ENCODE assay signal across 15 cellular contexts in genomic region chr13:110408286-110408685, GRCh38.
DNase-seq lines count a peak whose midpoint lies in the region; ATAC-seq and TF ChIP-seq lines count a peak whose summit lies in the region.
"Had no signal": no experiment of that assay in that cellular context is flagged by ENCODE, and none has a peak within 500 bp of the region (broad histone marks: within the 10 kb centered on the region; RNA-seq: fewer than 3 reads in every experiment).

No MANE protein-coding gene starts in this region.

- TF ChIP-seq CTCF in right atrium auricular region (IDR thresholded peaks at IDR 0.05), result no peak
- no peak for TF ChIP-seq CTCF in esophagus muscularis mucosa (IDR thresholded peaks at IDR 0.05)
- no peak for TF ChIP-seq CTCF in parathyroid adenoma (IDR thresholded peaks at IDR 0.05)
- no peak for TF ChIP-seq CTCF in uterus (IDR thresholded peaks at IDR 0.05)

- TF ChIP-seq POLR2A in esophagus muscularis mucosa (IDR thresholded peaks at IDR 0.05; ENCODE audit: low read depth) (no peak), uterus (IDR thresholded peaks at IDR 0.05) (no peak)

- H3K27ac ChIP-seq in right atrium auricular region, result peak overlapping the region; percentile 63 to 75
- peak overlapping the region; percentile 80 to 95 (median 90) for H3K27ac ChIP-seq in esophagus muscularis mucosa (replicated peaks in 1 of 4)
- H3K27ac ChIP-seq in parathyroid adenoma, result peak overlapping the region; percentile 54
- H3K27ac ChIP-seq in uterus, result peak overlapping the region; percentile 66 to 69
- H3K27ac ChIP-seq: KMS-11, neutrophil had no signal

- DNase-seq in right atrium auricular region (ENCODE audit: low spot score), result no peak
- no peak for DNase-seq in left ventricle myocardium superior
- no peak for DNase-seq in esophagus muscularis mucosa (ENCODE audit: extremely low spot score)
- DNase-seq in uterus, result no peak
- DNase-seq in stimulated activated naive CD8-positive, alpha-beta T cell treated with anti-CD3 and anti-CD28 coated beads, Interleukin-15, amount 100 ng/mL, for 72 hours, result no peak
- DNase-seq in NCI-H526 treated with DMSO at 0.1 percent for 48 hours (lab: John Stamatoyannopoulos, UW), result no peak
- DNase-seq: ACHN; CD8-positive, alpha-beta T cell; NCI-H146; T-cell had no signal

- H3K4me3 ChIP-seq in right atrium auricular region (no peak overlapping the region), esophagus muscularis mucosa (no peak overlapping the region), parathyroid adenoma (ENCODE audit: low read depth, low read length) (no peak overlapping the region), uterus (no peak overlapping the region)

- WGBS in esophagus muscularis mucosa, result 89% methylated on average over 12 of the region's 12 CpGs

- no peak overlapping the region for H2AFZ ChIP-seq in parathyroid adenoma

- no peak overlapping the region for H3K9ac ChIP-seq in parathyroid adenoma
- H3K9ac ChIP-seq: KMS-11 had no signal

- TF ChIP-seq EP300 in esophagus muscularis mucosa (IDR thresholded peaks at IDR 0.05), result no peak

- no peaks in the 10 kb centered on the region for H3K36me3 ChIP-seq in right atrium auricular region
- H3K36me3 ChIP-seq in esophagus muscularis mucosa, result peaks cover 0 to 7% (median 2%) of the 10 kb centered on the region in 4 donors
- H3K36me3 ChIP-seq in parathyroid adenoma (ENCODE audit: control insufficient read depth, insufficient read depth, low read length), result no peaks in the 10 kb centered on the region
- H3K36me3 ChIP-seq in uterus, result no peaks in the 10 kb centered on the region
- H3K36me3 ChIP-seq: neutrophil had no signal

- intact Hi-C loops in left ventricle myocardium superior (cut with micrococcal nuclease), result no loop called here
- intact Hi-C loops in esophagus muscularis mucosa (cut with DNase I), result no loop called here
- intact Hi-C loops in uterus (cut with DNase I; ENCODE audit: low total_unique reads), result no loop called here

- H3K27ac Mint-ChIP-seq in stimulated activated naive CD8-positive, alpha-beta T cell treated with anti-CD3 and anti-CD28 coated beads, Interleukin-15, amount 100 ng/mL, for 72 hours, result no peak overlapping the region
- H3K27ac Mint-ChIP-seq: CD8-positive, alpha-beta T cell; stimulated activated naive CD8-positive, alpha-beta T cell treated with anti-CD3 and anti-CD28 coated beads, Interleukin-15, Interleukin-2, amounts not matched to agents 100 ng/mL and 50 ng/mL, for 24 hours; T-cell had no signal

- no peak for ATAC-seq in left ventricle myocardium superior
- no peak for ATAC-seq in stimulated activated naive CD8-positive, alpha-beta T cell treated with anti-CD3 and anti-CD28 coated beads, Interleukin-15, amount 100 ng/mL, for 72 hours
- no peak for ATAC-seq in GM21447 (IDR thresholded peaks at IDR 0.05; ENCODE audit: unreplicated experiment)
- ATAC-seq: CD8-positive, alpha-beta T cell; T-cell had no signal

- H3K4me1 Mint-ChIP-seq in stimulated activated naive CD8-positive, alpha-beta T cell treated with anti-CD3 and anti-CD28 coated beads, Interleukin-15, amount 100 ng/mL, for 72 hours, result peaks cover 22% of the 10 kb centered on the region

- no peak overlapping the region for H3K4me2 ChIP-seq in parathyroid adenoma (ENCODE audit: low read length)
- H3K4me2 ChIP-seq: KMS-11 had no signal

- H3K9me3 Mint-ChIP-seq in stimulated activated naive CD8-positive, alpha-beta T cell treated with anti-CD3 and anti-CD28 coated beads, Interleukin-15, amount 100 ng/mL, for 72 hours, result no peaks in the 10 kb centered on the region
- H3K9me3 Mint-ChIP-seq: CD8-positive, alpha-beta T cell; stimulated activated naive CD8-positive, alpha-beta T cell treated with anti-CD3 and anti-CD28 coated beads, Interleukin-15, Interleukin-2, amounts not matched to agents 100 ng/mL and 50 ng/mL, for 24 hours; T-cell had no signal

- H3K27me3 ChIP-seq in right atrium auricular region (no peaks in the 10 kb centered on the region), esophagus muscularis mucosa (no peaks in the 10 kb centered on the region), parathyroid adenoma (ENCODE audit: control insufficient read depth, insufficient read depth, low read length) (no peaks in the 10 kb centered on the region), uterus (no peaks in the 10 kb centered on the region)

- H3K9me3 ChIP-seq in right atrium auricular region, result no peaks in the 10 kb centered on the region
- H3K9me3 ChIP-seq in esophagus muscularis mucosa, result no peaks in the 10 kb centered on the region
- H3K9me3 ChIP-seq in parathyroid adenoma (ENCODE audit: control insufficient read depth, low read length), result no peaks in the 10 kb centered on the region
- H3K9me3 ChIP-seq in uterus, result no peaks in the 10 kb centered on the region
- H3K9me3 ChIP-seq: neutrophil had no signal

- no peaks in the 10 kb centered on the region for H3K79me2 ChIP-seq in parathyroid adenoma

- H3K4me1 ChIP-seq in right atrium auricular region (peaks cover 0 to 75% of the 10 kb centered on the region in 2 donors), esophagus muscularis mucosa (peaks cover 79 to 96% (median 95%) of the 10 kb centered on the region in 4 donors), parathyroid adenoma (no peaks in the 10 kb centered on the region), uterus (peaks cover 29 to 36% of the 10 kb centered on the region in 2 donors)

- peaks cover 99% of the 10 kb centered on the region for H3K27me3 Mint-ChIP-seq in stimulated activated naive CD8-positive, alpha-beta T cell treated with anti-CD3 and anti-CD28 coated beads, Interleukin-15, amount 100 ng/mL, for 72 hours

- H3K4me3 Mint-ChIP-seq in stimulated activated naive CD8-positive, alpha-beta T cell treated with anti-CD3 and anti-CD28 coated beads, Interleukin-15, amount 100 ng/mL, for 72 hours, result no peak overlapping the region
- H3K4me3 Mint-ChIP-seq: CD8-positive, alpha-beta T cell; stimulated activated naive CD8-positive, alpha-beta T cell treated with anti-CD3 and anti-CD28 coated beads, Interleukin-15, Interleukin-2, amounts not matched to agents 100 ng/mL and 50 ng/mL, for 24 hours; T-cell had no signal
